Comparison of ENCODE assay signal across 20 cellular contexts in genomic region chr2:44680983-44681481, GRCh38.
A peak's percentile ranks its signal among the peaks of the same experiment; 100 is the strongest.
DNase-seq lines count a peak whose midpoint lies in the region; ATAC-seq and TF ChIP-seq lines count a peak whose summit lies in the region.
"Had no signal": no experiment of that assay in that cellular context is flagged by ENCODE, and none has a peak within 500 bp of the region (broad histone marks: within the 10 kb centered on the region; RNA-seq: fewer than 3 reads in every experiment).

No MANE protein-coding gene starts in this region.

- ATAC-seq in HG02759 (IDR thresholded peaks at IDR 0.05; ENCODE audit: unreplicated experiment) (no peak), upper lobe of left lung (ENCODE audit: low FRiP score in 2 of 2) (no peak), GM21619 (IDR thresholded peaks at IDR 0.05; ENCODE audit: unreplicated experiment) (no peak), omental fat pad (ENCODE audit: low FRiP score) (no peak)
- ATAC-seq: activated T-cell treated with anti-CD3 and anti-CD28 coated beads, Interleukin-2, amount 50 U/mL, for 4 hours; HepG2 had no signal

- H3K27ac ChIP-seq in endodermal cell (ENCODE audit: low read depth, low read length) = no peak overlapping the region
- H3K27ac ChIP-seq in upper lobe of left lung = no peak overlapping the region
- H3K27ac ChIP-seq: colonic mucosa, esophagus squamous epithelium, testis had no signal

- H3K4me1 ChIP-seq in endodermal cell (ENCODE audit: control insufficient read depth, insufficient read depth, low read length) = peaks cover 26% of the 10 kb centered on the region
- H3K4me1 ChIP-seq in upper lobe of left lung = no peaks in the 10 kb centered on the region
- H3K4me1 ChIP-seq: Caco-2, colonic mucosa, esophagus squamous epithelium, testis had no signal

- H3K9ac ChIP-seq in endodermal cell (ENCODE audit: extremely low read depth, low read length, poor library complexity, severe bottlenecking) = no peak overlapping the region

- H3K27me3 ChIP-seq in endodermal cell (ENCODE audit: control insufficient read depth, insufficient read depth, low read length, poor library complexity, severe bottlenecking) (no peaks in the 10 kb centered on the region), upper lobe of left lung (no peaks in the 10 kb centered on the region)
- H3K27me3 ChIP-seq: colonic mucosa, esophagus squamous epithelium, testis had no signal

- H3K36me3 Mint-ChIP-seq in endodermal cell (ENCODE audit: low read depth) = no peaks in the 10 kb centered on the region

- no peak for TF ChIP-seq EP300 in upper lobe of left lung (IDR thresholded peaks at IDR 0.05)

- H3K4me1 Mint-ChIP-seq in endodermal cell = peaks cover 74% of the 10 kb centered on the region

- peak; percentile 28 for DNase-seq in NCI-H748 (lab: John Stamatoyannopoulos, UW; ENCODE audit: unreplicated experiment)
- no peak for DNase-seq in NCI-H748 treated with DMSO at 0.1 percent for 48 hours (lab: John Stamatoyannopoulos, UW)
- DNase-seq in NCI-H345 treated with DMSO at 0.1 percent for 48 hours (lab: John Stamatoyannopoulos, UW; ENCODE audit: unreplicated experiment) = peak; percentile 33
- peak; percentile 61 for DNase-seq in endodermal cell
- DNase-seq in upper lobe of left lung = no peak
- DNase-seq in omental fat pad (ENCODE audit: low spot score) = no peak
- DNase-seq: ACHN; activated CD4-positive, alpha-beta T cell treated with anti-CD3 and anti-CD28 coated beads for 48 hours; activated T-cell treated with anti-CD3 and anti-CD28 coated beads, Interleukin-2, amount 50 U/mL, for 4 hours; amniotic stem cell; Caco-2; colonic mucosa; esophagus squamous epithelium; nucleus accumbens; testis had no signal

- H3K27me3 Mint-ChIP-seq in endodermal cell (ENCODE audit: insufficient read depth) = no peaks in the 10 kb centered on the region

- peak overlapping the region; percentile 80 for H3K4me3 ChIP-seq in endodermal cell (ENCODE audit: low read length)
- H3K4me3 ChIP-seq in upper lobe of left lung = no peak overlapping the region
- H3K4me3 ChIP-seq: colonic mucosa, esophagus squamous epithelium, testis had no signal

- H3K27ac Mint-ChIP-seq in endodermal cell = peak overlapping the region; percentile 85
- H3K27ac Mint-ChIP-seq: memory B cell; T-helper 2 cell treated with Interferon-gamma antibody and Interleukin-4, amounts not matched to agents 5 μg/mL and 100 μg/mL, for 36 hours had no signal

- 12 to 25% methylated on average over 1 to 5 of the region's 5 CpGs for WGBS in endodermal cell (ENCODE audit: insufficient coverage in 1 of 2, insufficient read length in 1 of 2), 2 experiments
- WGBS in upper lobe of left lung, 2 donors = 56 to 66% methylated on average over 5 of the region's 5 CpGs

- no peak for TF ChIP-seq CTCF in endodermal cell (conservative IDR thresholded peaks at IDR 0.05)
- TF ChIP-seq CTCF in upper lobe of left lung (IDR thresholded peaks at IDR 0.05) = no peak
- no peak for TF ChIP-seq CTCF in omental fat pad (IDR thresholded peaks at IDR 0.05)

- no peak for TF ChIP-seq POLR2A in upper lobe of left lung (IDR thresholded peaks at IDR 0.05)

- H3K4me3 Mint-ChIP-seq in endodermal cell = peak overlapping the region; percentile 46
- H3K4me3 Mint-ChIP-seq: activated T-cell treated with anti-CD3 and anti-CD28 coated beads, Interleukin-2, amount 50 U/mL, for 4 hours; memory B cell; T-helper 2 cell treated with Interferon-gamma antibody and Interleukin-4, amounts not matched to agents 5 μg/mL and 100 μg/mL, for 36 hours had no signal

- H3K9me3 ChIP-seq in endodermal cell (ENCODE audit: control insufficient read depth, low read length) = no peaks in the 10 kb centered on the region
- H3K9me3 ChIP-seq in upper lobe of left lung = no peaks in the 10 kb centered on the region
- H3K9me3 ChIP-seq: Caco-2, colonic mucosa, esophagus squamous epithelium, testis had no signal

- peaks cover 3% of the 10 kb centered on the region for H3K36me3 ChIP-seq in endodermal cell (ENCODE audit: control insufficient read depth, insufficient read depth, low read length)
- no peaks in the 10 kb centered on the region for H3K36me3 ChIP-seq in upper lobe of left lung
- H3K36me3 ChIP-seq: colonic mucosa, esophagus squamous epithelium had no signal

- no peaks in the 10 kb centered on the region for H3K9me3 Mint-ChIP-seq in endodermal cell
- H3K9me3 Mint-ChIP-seq: activated T-cell treated with anti-CD3 and anti-CD28 coated beads, Interleukin-2, amount 50 U/mL, for 4 hours; memory B cell; T-helper 2 cell treated with Interferon-gamma antibody and Interleukin-4, amounts not matched to agents 5 μg/mL and 100 μg/mL, for 36 hours had no signal

Comparison
In these comparisons a context has a peak if more than half of its experiments do, and no peak if none do; other contexts are left out.
1. DNase-seq: peak in NCI-H748 (single experiment), NCI-H345 treated with DMSO at 0.1 percent for 48 hours (single experiment) and endodermal cell (single experiment); none in NCI-H748 treated with DMSO at 0.1 percent for 48 hours (single experiment), upper lobe of left lung (0 of 2) and omental fat pad (single experiment).